ENCODE assay signal across 14 cellular contexts in genomic region chr13:85665286-85665685, GRCh38.
A peak's percentile ranks its signal among the peaks of the same experiment; 100 is the strongest.
DNase-seq lines count a peak whose midpoint lies in the region; ATAC-seq and TF ChIP-seq lines count a peak whose summit lies in the region.
"Had no signal": no experiment of that assay in that cellular context is flagged by ENCODE, and none has a peak within 500 bp of the region (broad histone marks: within the 10 kb centered on the region; RNA-seq: fewer than 3 reads in every experiment).

No MANE protein-coding gene starts in this region.

- H3K27me3 ChIP-seq in mammary epithelial cell (ENCODE audit: insufficient read depth, low read length) = no peaks in the 10 kb centered on the region
- H3K27me3 ChIP-seq: SJCRH30 had no signal

- H3K79me2 ChIP-seq in mammary epithelial cell (ENCODE audit: insufficient read depth, low read length) = no peaks in the 10 kb centered on the region

- H2AFZ ChIP-seq in mammary epithelial cell (ENCODE audit: low read depth, low read length) = no peak overlapping the region

- H3K27ac Mint-ChIP-seq in activated naive CD8-positive, alpha-beta T cell treated with anti-CD3 and anti-CD28 coated beads, Interleukin-2, amount 50 U/mL, for 24 hours = no peak overlapping the region

- no peak overlapping the region for H3K4me3 Mint-ChIP-seq in activated naive CD8-positive, alpha-beta T cell treated with anti-CD3 and anti-CD28 coated beads, Interleukin-2, amount 50 U/mL, for 24 hours

- no peak for TF ChIP-seq CTCF in mammary epithelial cell (conservative IDR thresholded peaks at IDR 0.05 in 1 of 2, IDR thresholded peaks at IDR 0.05 in 1 of 2; ENCODE audit: extremely low read depth in 1 of 2, insufficient read depth in 1 of 2, low read depth in 1 of 2, low read length in 2 of 2)

- no peak overlapping the region for H3K27ac ChIP-seq in mammary epithelial cell (ENCODE audit: insufficient read depth, low read depth, low read length)
- H3K27ac ChIP-seq: SJCRH30 had no signal

- H3K4me3 ChIP-seq in mammary epithelial cell (replicated peaks in 1 of 3; ENCODE audit: insufficient read depth in 1 of 3, low read depth in 2 of 3, low read length in 3 of 3) = no peak overlapping the region
- H3K4me3 ChIP-seq: SJCRH30 had no signal

- DNase-seq in NCI-H1105 treated with DMSO at 0.1 percent for 48 hours (lab: John Stamatoyannopoulos, UW) (peak; percentile 41), NCI-H1105 (lab: John Stamatoyannopoulos, UW) (no peak), NCI-H2227 treated with DMSO at 0.1 percent for 48 hours (lab: John Stamatoyannopoulos, UW) (peak; percentile 20), mammary epithelial cell (peak; percentile 63), renal cortical epithelial cell (ENCODE audit: low read depth) (peak; percentile 1), UCSD-AML1 (lab: John Stamatoyannopoulos, UW; ENCODE audit: unreplicated experiment) (no peak)
- DNase-seq in activated naive CD8-positive, alpha-beta T cell treated with anti-CD3 and anti-CD28 coated beads, Interleukin-2, amount 50 U/mL, for 24 hours = no peak
- DNase-seq: activated CD4-positive, CD25-positive, alpha-beta regulatory T cell treated with anti-CD3 and anti-CD28 coated beads, Interleukin-2, amount 50 U/mL, for 72 hours; DMS79; left colon; NCI-H1694 treated with DMSO at 0.1 percent for 48 hours; stimulated activated CD4-positive, alpha-beta T cell treated with anti-CD3 and anti-CD28 coated beads, Interleukin-4, amount 100 ng/mL, for 24 hours had no signal

- no peaks in the 10 kb centered on the region for H3K36me3 Mint-ChIP-seq in activated naive CD8-positive, alpha-beta T cell treated with anti-CD3 and anti-CD28 coated beads, Interleukin-2, amount 50 U/mL, for 24 hours (ENCODE audit: low read depth)

- no peaks in the 10 kb centered on the region for H3K4me1 Mint-ChIP-seq in activated naive CD8-positive, alpha-beta T cell treated with anti-CD3 and anti-CD28 coated beads, Interleukin-2, amount 50 U/mL, for 24 hours

- 83% methylated on average over 4 of the region's 4 CpGs for WGBS in mammary epithelial cell (ENCODE audit: low coverage, missing lambda C conversion rate)

- BruUV-seq in mammary epithelial cell (replicated peaks; lab: Mats Ljungman, UMichigan) = no TSS peak

- H3K9ac ChIP-seq in mammary epithelial cell (ENCODE audit: insufficient read depth, low read length) = no peak overlapping the region

- H3K9me3 Mint-ChIP-seq in activated naive CD8-positive, alpha-beta T cell treated with anti-CD3 and anti-CD28 coated beads, Interleukin-2, amount 50 U/mL, for 24 hours = peaks cover 10% of the 10 kb centered on the region

- ATAC-seq in activated naive CD8-positive, alpha-beta T cell treated with anti-CD3 and anti-CD28 coated beads, Interleukin-2, amount 50 U/mL, for 24 hours = no peak
- ATAC-seq in HG03159 (IDR thresholded peaks at IDR 0.05; ENCODE audit: unreplicated experiment) = no peak
- ATAC-seq: left colon had no signal

- no peaks in the 10 kb centered on the region for H3K4me1 ChIP-seq in mammary epithelial cell (ENCODE audit: insufficient read depth, low read length)
- H3K4me1 ChIP-seq: SJCRH30 had no signal

- no peaks in the 10 kb centered on the region for H3K9me3 ChIP-seq in mammary epithelial cell (replicated peaks; ENCODE audit: insufficient read depth, low read length)
- H3K9me3 ChIP-seq: SJCRH30 had no signal

- intact Hi-C loops in mammary epithelial cell (cut with micrococcal nuclease) = no loop called here

- H3K36me3 ChIP-seq in mammary epithelial cell (ENCODE audit: insufficient read depth, low read length) = no peaks in the 10 kb centered on the region
- H3K36me3 ChIP-seq: SJCRH30 had no signal

- no peaks in the 10 kb centered on the region for H3K27me3 Mint-ChIP-seq in activated naive CD8-positive, alpha-beta T cell treated with anti-CD3 and anti-CD28 coated beads, Interleukin-2, amount 50 U/mL, for 24 hours

- no peaks in the 10 kb centered on the region for H4K20me1 ChIP-seq in mammary epithelial cell (ENCODE audit: insufficient read depth, low read length)

- CTCF ChIA-PET in mammary epithelial cell (lab: Charles Lee; ENCODE audit: low non-redundant PET) = no interaction called here

- dilution Hi-C loops in mammary epithelial cell (cut with HindIII; ENCODE audit: low sequenced_read_pairs) = no loop called here

- no peak overlapping the region for H3K4me2 ChIP-seq in mammary epithelial cell (ENCODE audit: insufficient read depth, low read depth, low read length)

- in situ Hi-C loops in mammary epithelial cell (cut with MboI; ENCODE audit: low sequenced_read_pairs in 2 of 2) = no loop called here

Comparison
In these comparisons a context has a peak if more than half of its experiments do, and no peak if none do; other contexts are left out.
1. DNase-seq: peak in NCI-H1105 treated with DMSO at 0.1 percent for 48 hours (single experiment), NCI-H2227 treated with DMSO at 0.1 percent for 48 hours (single experiment), mammary epithelial cell (single experiment) and renal cortical epithelial cell (single experiment); none in NCI-H1105 (single experiment), activated naive CD8-positive, alpha-beta T cell treated with anti-CD3 and anti-CD28 coated beads, Interleukin-2, amount 50 U/mL, for 24 hours (single experiment) and UCSD-AML1 (single experiment).